ENCODE assay signal across 9 cellular contexts in genomic region chr3:177337548-177338331, GRCh38.
DNase-seq lines count a peak whose midpoint lies in the region; ATAC-seq and TF ChIP-seq lines count a peak whose summit lies in the region.
"Had no signal": no experiment of that assay in that cellular context is flagged by ENCODE, and none has a peak within 500 bp of the region (broad histone marks: within the 10 kb centered on the region; RNA-seq: fewer than 3 reads in every experiment).

No MANE protein-coding gene starts in this region.

- H3K23me2 ChIP-seq in H9 (ENCODE audit: insufficient read length, low read depth, low read length, poor library complexity, severe bottlenecking): no peaks in the 10 kb centered on the region

- no peaks in the 10 kb centered on the region for H3K4me1 ChIP-seq in H9 (ENCODE audit: insufficient read depth, low read length)

- no peak overlapping the region for H3K4me2 ChIP-seq in H9 (ENCODE audit: insufficient read depth, insufficient read length, low read length)

- no peak overlapping the region for H2BK120ac ChIP-seq in H9 (ENCODE audit: low read depth, low read length, poor library complexity, severe bottlenecking)

- peaks cover 1% of the 10 kb centered on the region for H3K36me3 Mint-ChIP-seq in activated CD4-positive, alpha-beta T cell treated with anti-CD3 and anti-CD28 coated beads, Interleukin-2, amount 10 ng/mL, durations not matched to agents 24 days and 14 days (ENCODE audit: low read depth)
- H3K36me3 Mint-ChIP-seq in H9 (ENCODE audit: insufficient read depth in 1 of 3, low read depth in 3 of 3): no peaks in the 10 kb centered on the region

- no peak overlapping the region for H3T11ph ChIP-seq in H9 (ENCODE audit: low read length)

- peaks cover 41% of the 10 kb centered on the region for H3K4me1 Mint-ChIP-seq in activated CD4-positive, alpha-beta T cell treated with anti-CD3 and anti-CD28 coated beads, Interleukin-2, amount 10 ng/mL, durations not matched to agents 24 days and 14 days
- no peaks in the 10 kb centered on the region for H3K4me1 Mint-ChIP-seq in H9

- H3K9me3 ChIP-seq in H9 (ENCODE audit: control insufficient read depth, low read depth, low read length): no peaks in the 10 kb centered on the region

- no peak overlapping the region for H2BK12ac ChIP-seq in H9 (ENCODE audit: insufficient read length, low read depth, low read length)

- no peaks in the 10 kb centered on the region for H3K9me3 Mint-ChIP-seq in activated CD4-positive, alpha-beta T cell treated with anti-CD3 and anti-CD28 coated beads, Interleukin-2, amount 10 ng/mL, durations not matched to agents 24 days and 14 days
- no peaks in the 10 kb centered on the region; a peak in 1 of 5 replicates for H3K9me3 Mint-ChIP-seq in H9

- H2AK5ac ChIP-seq in H9 (ENCODE audit: insufficient read length, low read length): no peak overlapping the region

- no peak overlapping the region for H3K56ac ChIP-seq in H9 (ENCODE audit: insufficient read length, low read depth, low read length)

- H3K4ac ChIP-seq in H9 (ENCODE audit: low read depth, low read length): no peak overlapping the region

- H4K5ac ChIP-seq in H9 (ENCODE audit: insufficient read length, low read depth, low read length): no peak overlapping the region

- peak overlapping the region; percentile 29 for H3K4me3 Mint-ChIP-seq in activated CD4-positive, alpha-beta T cell treated with anti-CD3 and anti-CD28 coated beads, Interleukin-2, amount 10 ng/mL, durations not matched to agents 24 days and 14 days
- H3K4me3 Mint-ChIP-seq in H9: no peak overlapping the region

- H2BK20ac ChIP-seq in H9 (ENCODE audit: low read depth, low read length, poor library complexity, severe bottlenecking): no peak overlapping the region

- no peaks in the 10 kb centered on the region for H3K79me1 ChIP-seq in H9 (ENCODE audit: insufficient read depth, low read depth, low read length, poor library complexity, severe bottlenecking)

- DNase-seq in activated effector memory CD4-positive, alpha-beta T cell treated with anti-CD3 and anti-CD28 coated beads, Interleukin-2, amount 50 U/mL, for 16 hours: peak; percentile 87
- DNase-seq in activated effector memory CD4-positive, alpha-beta T cell treated with Interleukin-2 at 50 U/mL for 16 hours: no peak
- DNase-seq in activated CD4-positive, alpha-beta T cell treated with anti-CD3 and anti-CD28 coated beads, Interleukin-2, amount 10 ng/mL, durations not matched to agents 24 days and 14 days: peak; percentile 87
- peak; percentile 86 for DNase-seq in glomerular visceral epithelial cell (ENCODE audit: extremely low spot score)
- peak; percentile 73 for DNase-seq in stromal cell of bone marrow (ENCODE audit: low read depth)
- no peak for DNase-seq in NCI-H146 (lab: John Stamatoyannopoulos, UW)
- no peak for DNase-seq in H9

- peaks cover 8% of the 10 kb centered on the region; the same call in 1 of the 2 replicates for H3K27me3 ChIP-seq in H9 (ENCODE audit: insufficient read depth, low read length)

- peak overlapping the region; percentile 84 for H3K27ac Mint-ChIP-seq in activated CD4-positive, alpha-beta T cell treated with anti-CD3 and anti-CD28 coated beads, Interleukin-2, amount 10 ng/mL, durations not matched to agents 24 days and 14 days
- no peak overlapping the region for H3K27ac Mint-ChIP-seq in H9

- no peak overlapping the region for H4K8ac ChIP-seq in H9 (replicated peaks; ENCODE audit: insufficient read length, low read depth, low read length)

- H2BK5ac ChIP-seq in H9 (ENCODE audit: insufficient read length, low read length): no peak overlapping the region

- intact Hi-C loops in activated CD4-positive, alpha-beta T cell treated with anti-CD3 and anti-CD28 coated beads, Interleukin-2, amount 10 ng/mL, durations not matched to agents 24 days and 14 days (cut with micrococcal nuclease): loop anchor here (1.0 to 10.0 kb wide), 11 partner anchors 8 to 1810 kb away; partner anchors contain the start of genes PIK3CA and TBL1XR1

- peak; percentile 82 for ATAC-seq in HG03135 (IDR thresholded peaks at IDR 0.05; ENCODE audit: unreplicated experiment)

- no peak overlapping the region for H4K91ac ChIP-seq in H9 (ENCODE audit: insufficient read length, low read depth, low read length)

- no peak for TF ChIP-seq CTCF in H9 (conservative IDR thresholded peaks at IDR 0.05)

- H2BK15ac ChIP-seq in H9 (ENCODE audit: low read depth, low read length): no peak overlapping the region

- H3K27me3 Mint-ChIP-seq in activated CD4-positive, alpha-beta T cell treated with anti-CD3 and anti-CD28 coated beads, Interleukin-2, amount 10 ng/mL, durations not matched to agents 24 days and 14 days: no peaks in the 10 kb centered on the region
- peaks cover 50% of the 10 kb centered on the region for H3K27me3 Mint-ChIP-seq in H9 (ENCODE audit: low read depth)

- no peaks in the 10 kb centered on the region for H4K20me1 ChIP-seq in H9 (ENCODE audit: control insufficient read depth, insufficient read depth, insufficient read length)

- no peak overlapping the region for H3K27ac ChIP-seq in H9 (ENCODE audit: insufficient read length, low read depth, low read length)
- H3K27ac ChIP-seq: C4-2B had no signal

- H3K14ac ChIP-seq in H9 (ENCODE audit: insufficient read depth, low read length): no peak overlapping the region

- no peak overlapping the region for H2AFZ ChIP-seq in H9 (ENCODE audit: low read length)

- no peaks in the 10 kb centered on the region for H3K79me2 ChIP-seq in H9 (ENCODE audit: insufficient read depth, low read length)

- no peak overlapping the region for H3K18ac ChIP-seq in H9 (ENCODE audit: insufficient read length, low read depth, low read length)

- no peak overlapping the region for H3K23ac ChIP-seq in H9 (ENCODE audit: insufficient read length, low read depth, low read length)

- H3K9ac ChIP-seq in H9 (ENCODE audit: extremely low read depth, insufficient read length, low read length): no peak overlapping the region

- no CpG with 5 or more reads among the region's 9 CpGs for WGBS in H9 (ENCODE audit: extremely low coverage, insufficient read length, low lambda C conversion rate)

Comparison
In these comparisons a context has a peak if more than half of its experiments do, and no peak if none do; other contexts are left out.
1. DNase-seq: peak in activated effector memory CD4-positive, alpha-beta T cell treated with anti-CD3 and anti-CD28 coated beads, Interleukin-2, amount 50 U/mL, for 16 hours (single experiment), activated CD4-positive, alpha-beta T cell treated with anti-CD3 and anti-CD28 coated beads, Interleukin-2, amount 10 ng/mL, durations not matched to agents 24 days and 14 days (single experiment), glomerular visceral epithelial cell (single experiment) and stromal cell of bone marrow (single experiment); none in activated effector memory CD4-positive, alpha-beta T cell treated with Interleukin-2 at 50 U/mL for 16 hours (single experiment), NCI-H146 (single experiment) and H9 (single experiment).